Comparison of ENCODE assay signal across 8 cellular contexts in the genomic region with DNA sequence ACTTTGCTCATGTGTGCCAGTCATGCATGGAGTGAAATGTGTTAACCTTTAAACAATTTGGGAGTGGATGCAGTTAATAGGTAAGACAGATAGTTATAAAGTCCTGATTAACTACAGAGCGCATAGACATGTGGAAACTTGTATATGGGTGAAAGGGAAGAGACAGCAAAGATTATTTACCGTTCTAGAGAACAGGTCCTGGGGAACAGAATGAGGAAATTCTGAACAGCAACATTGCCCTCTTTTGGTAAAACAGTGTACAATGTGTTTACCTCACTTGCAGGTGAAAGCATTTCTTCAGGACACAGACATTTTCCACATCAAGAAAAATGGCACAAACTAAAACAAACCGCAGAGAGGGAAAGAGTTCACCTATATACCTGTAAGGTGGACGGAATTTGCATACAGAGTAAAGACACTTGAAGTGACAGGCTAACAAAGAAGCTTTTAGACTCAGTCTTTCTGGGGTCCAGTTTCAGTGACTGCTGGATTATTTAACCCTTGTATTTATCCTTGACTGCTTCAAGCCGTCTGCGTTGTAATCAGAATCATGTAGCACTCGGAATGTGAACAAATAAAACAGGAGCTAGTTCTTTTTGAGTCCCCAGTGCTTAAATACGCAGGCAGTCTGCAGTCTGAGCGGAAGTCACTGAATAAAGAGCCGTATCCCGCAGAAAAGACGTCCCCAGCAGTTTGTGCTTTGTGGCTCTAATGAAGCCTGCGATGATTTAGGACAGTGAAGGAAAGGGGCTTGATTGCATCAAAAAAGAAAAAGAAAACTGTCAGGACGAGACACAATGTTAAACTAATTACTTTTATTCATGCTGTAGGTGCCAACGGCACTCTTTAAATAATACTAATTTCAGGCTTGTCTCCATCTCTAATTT.
A peak's percentile ranks its signal among the peaks of the same experiment; 100 is the strongest.
DNase-seq lines count a peak whose midpoint lies in the region; ATAC-seq and TF ChIP-seq lines count a peak whose summit lies in the region.

No MANE protein-coding gene starts in this region.

- TF ChIP-seq CTCF in brain microvascular endothelial cell (IDR thresholded peaks at IDR 0.05; ENCODE audit: low read depth, low read length, missing control alignments) (peak; percentile 50), suprapubic skin (IDR thresholded peaks at IDR 0.05) (peak in 1 of 2 donors; percentile 20)

- ATAC-seq in GM18508 (IDR thresholded peaks at IDR 0.05; ENCODE audit: insufficient read depth, unreplicated experiment) (peak; percentile 30), HG03196 (IDR thresholded peaks at IDR 0.05; ENCODE audit: unreplicated experiment) (peak; percentile 41)

- H3K9me3 ChIP-seq in suprapubic skin, result no peaks in the 10 kb centered on the region

- H3K4me1 ChIP-seq in suprapubic skin, result peaks cover 8% of the 10 kb centered on the region

- H3K27me3 ChIP-seq in brain microvascular endothelial cell (replicated peaks) (no peaks in the 10 kb centered on the region), suprapubic skin (no peaks in the 10 kb centered on the region)

- 4% methylated on average over 15 of the region's 15 CpGs for WGBS in suprapubic skin

- DNase-seq in AG20443 (ENCODE audit: low spot score), result peak; percentile 21
- peak; percentile 86 for DNase-seq in NCI-H345 treated with DMSO at 0.1 percent for 48 hours (lab: John Stamatoyannopoulos, UW; ENCODE audit: unreplicated experiment)
- peak; percentile 16 for DNase-seq in brain microvascular endothelial cell
- peak; percentile 63 for DNase-seq in inferior parietal cortex (ENCODE audit: extremely low spot score)
- no peak for DNase-seq in suprapubic skin (ENCODE audit: low spot score in 2 of 2)
- no peak for DNase-seq in activated CD8-positive, alpha-beta memory T cell treated with anti-CD3 and anti-CD28 coated beads, Interleukin-2, amount 50 U/mL, for 48 hours

- no peak for TF ChIP-seq POLR2A in suprapubic skin (IDR thresholded peaks at IDR 0.05)

- H3K36me3 ChIP-seq in brain microvascular endothelial cell (replicated peaks), result no peaks in the 10 kb centered on the region
- no peaks in the 10 kb centered on the region for H3K36me3 ChIP-seq in suprapubic skin

- H3K27ac ChIP-seq in brain microvascular endothelial cell (no peak overlapping the region), suprapubic skin (no peak overlapping the region)

- H3K4me3 ChIP-seq in brain microvascular endothelial cell (ENCODE audit: low read depth, low read length) (peak overlapping the region; percentile 49), suprapubic skin (peak overlapping the region; percentile 39)

- in situ Hi-C loops in brain microvascular endothelial cell (cut with HindIII; ENCODE audit: low pct_ligation_motif_present, low sequenced_read_pairs), result loop anchor here (25.0 kb wide), 1 partner anchor 555 kb away; a partner anchor contains a TSS

- TF ChIP-seq EP300 in suprapubic skin (IDR thresholded peaks at IDR 0.05), result no peak

Comparison
In these comparisons a context has a peak if more than half of its experiments do, and no peak if none do; other contexts are left out.
1. DNase-seq: peak in AG20443 (single experiment), NCI-H345 treated with DMSO at 0.1 percent for 48 hours (single experiment), brain microvascular endothelial cell (single experiment) and inferior parietal cortex (single experiment); none in suprapubic skin (0 of 2) and activated CD8-positive, alpha-beta memory T cell treated with anti-CD3 and anti-CD28 coated beads, Interleukin-2, amount 50 U/mL, for 48 hours (single experiment).